In genomic region chr15:22786868-22787698, GRCh38 we compare ENCODE assay signal across 8 cellular contexts. TPM values are rescaled to one million over a fixed set of nuclear protein-coding genes. Genes with fewer than 3 reads are reported as not detected.
DNase-seq lines count a peak whose midpoint lies in the region; ATAC-seq and TF ChIP-seq lines count a peak whose summit lies in the region.

No MANE protein-coding gene starts in this region.

- H3K9me3 ChIP-seq in Panc1 (ENCODE audit: control insufficient read depth, insufficient read depth, low read depth, low read length) (no peaks in the 10 kb centered on the region), spleen (peaks cover 6 to 14% (median 12%) of the 10 kb centered on the region in 8 donors)

- peaks cover 9% of the 10 kb centered on the region for H3K4me1 Mint-ChIP-seq in activated naive CD4-positive, alpha-beta T cell treated with anti-CD3 and anti-CD28 coated beads for 36 hours (ENCODE audit: low read depth)
- no peaks in the 10 kb centered on the region for H3K4me1 Mint-ChIP-seq in MCF 10A (ENCODE audit: insufficient read depth, unreplicated experiment)

- H3K4me3 Mint-ChIP-seq in activated naive CD4-positive, alpha-beta T cell treated with anti-CD3 and anti-CD28 coated beads for 36 hours, result peak overlapping the region; percentile 71
- H3K4me3 Mint-ChIP-seq in MCF 10A (ENCODE audit: unreplicated experiment), result peak overlapping the region; percentile 84

- no peaks in the 10 kb centered on the region for H3K27me3 Mint-ChIP-seq in activated naive CD4-positive, alpha-beta T cell treated with anti-CD3 and anti-CD28 coated beads for 36 hours (ENCODE audit: low read depth)
- H3K27me3 Mint-ChIP-seq in MCF 10A (ENCODE audit: insufficient read depth, unreplicated experiment), result no peaks in the 10 kb centered on the region

- H3K4me1 ChIP-seq in Panc1 (ENCODE audit: control insufficient read depth, insufficient read depth, low read length), result peaks cover 16% of the 10 kb centered on the region
- H3K4me1 ChIP-seq in spleen, result peaks cover 0 to 43% (median 21%) of the 10 kb centered on the region in 6 donors

- in situ Hi-C loops in Panc1 (cut with HindIII; ENCODE audit: low pct_unique_long_range_greater_than_20kb, low sequenced_read_pairs), result no loop called here

- peak; percentile 35 for ATAC-seq in HG02885 (IDR thresholded peaks at IDR 0.05; ENCODE audit: poor library complexity, unreplicated experiment)
- peak; percentile 62 for ATAC-seq in Panc1

- TF ChIP-seq CTCF in Panc1 (IDR thresholded peaks at IDR 0.05) (no peak), MCF 10A (IDR thresholded peaks at IDR 0.05; ENCODE audit: unreplicated experiment) (no peak), spleen (IDR thresholded peaks at IDR 0.05 in 8 of 11, conservative IDR thresholded peaks at IDR 0.05 in 3 of 11) (no peak)

- H3K36me3 Mint-ChIP-seq in activated naive CD4-positive, alpha-beta T cell treated with anti-CD3 and anti-CD28 coated beads for 36 hours (ENCODE audit: low read depth), result peaks cover 3% of the 10 kb centered on the region
- peaks cover 4% of the 10 kb centered on the region for H3K36me3 Mint-ChIP-seq in MCF 10A (ENCODE audit: insufficient read depth, unreplicated experiment)

- intact Hi-C loops in activated naive CD4-positive, alpha-beta T cell treated with anti-CD3 and anti-CD28 coated beads for 36 hours (cut with micrococcal nuclease), result loop anchor here (5.0 kb wide), 2 partner anchors 190 to 250 kb away; partner anchors contain the start of gene TUBGCP5
- intact Hi-C loops in Panc1 (cut with micrococcal nuclease; ENCODE audit: unreplicated experiment) (no loop called here), MCF 10A (cut with micrococcal nuclease) (loop anchor here (5.0 kb wide), 1 partner anchor 50 kb away; the partner anchor contains the start of gene NIPA2), spleen (cut with DNase I; ENCODE audit: low total_unique reads) (loop anchor here (5.0 kb wide), 1 partner anchor 50 kb away; the partner anchor contains the start of gene NIPA2)

- H3K9me3 Mint-ChIP-seq in activated naive CD4-positive, alpha-beta T cell treated with anti-CD3 and anti-CD28 coated beads for 36 hours, result peaks cover 3% of the 10 kb centered on the region
- H3K9me3 Mint-ChIP-seq in MCF 10A (ENCODE audit: unreplicated experiment), result no peaks in the 10 kb centered on the region

- no TSS peak for BruUV-seq in Panc1 (replicated peaks; lab: Mats Ljungman, UMichigan)
- BruUV-seq in MCF 10A (replicated peaks; lab: Mats Ljungman, UMichigan), result no TSS peak

- TF ChIP-seq POLR2A in spleen (IDR thresholded peaks at IDR 0.05), result no peak

- no peaks in the 10 kb centered on the region for H3K36me3 ChIP-seq in Panc1 (ENCODE audit: control insufficient read depth, insufficient read depth, low read length)
- H3K36me3 ChIP-seq in spleen, result peaks cover 0 to 6% (median 0%) of the 10 kb centered on the region in 6 donors

- H3K4me3 ChIP-seq in Panc1 (ENCODE audit: low read depth in 2 of 2, low read length in 2 of 2) (peak overlapping the region; percentile 63 to 72), spleen (peak overlapping the region; percentile 60 to 93 (median 78))

- POLR2A ChIA-PET in Panc1 (lab: Charles Lee), result no interaction called here
- POLR2A ChIA-PET in MCF 10A (lab: Yijun Ruan, JAX), result interaction anchor here (1.1 to 1.2 kb wide), 2 partner anchors 14 to 53 kb away, joined by 3 to 8 read pairs; no protein-coding TSS in a partner anchor

- H3K27ac Mint-ChIP-seq in activated naive CD4-positive, alpha-beta T cell treated with anti-CD3 and anti-CD28 coated beads for 36 hours, result no peak overlapping the region
- H3K27ac Mint-ChIP-seq in MCF 10A (ENCODE audit: low read depth, unreplicated experiment), result no peak overlapping the region

- DNase-seq in activated naive CD4-positive, alpha-beta T cell treated with anti-CD3 and anti-CD28 coated beads for 36 hours, result peak; percentile 15
- DNase-seq in activated naive CD4-positive, alpha-beta T cell treated with Interleukin-2 at 50 U/mL for 16 hours, result no peak
- DNase-seq in Panc1 (ENCODE audit: low read depth, low spot score), result no peak
- DNase-seq in MCF 10A (ENCODE audit: unreplicated experiment), result peak; percentile 28
- peak; percentile 49 for DNase-seq in iris pigment epithelial cell (ENCODE audit: low read depth)
- peak; percentile 80 for DNase-seq in spleen
- DNase-seq in middle frontal gyrus (ENCODE audit: extremely low spot score, low spot score), result no peak

- no peaks in the 10 kb centered on the region for H3K27me3 ChIP-seq in Panc1 (ENCODE audit: control insufficient read depth, insufficient read depth, low read length)
- H3K27me3 ChIP-seq in spleen (replicated peaks in 1 of 7), result peaks cover 0 to 7% (median 0%) of the 10 kb centered on the region in 7 donors

- H3K27ac ChIP-seq in Panc1 (ENCODE audit: low read length), result peak overlapping the region; percentile 84
- peak overlapping the region; percentile 41 to 93 (median 84) for H3K27ac ChIP-seq in spleen

- CTCF ChIA-PET in activated naive CD4-positive, alpha-beta T cell treated with anti-CD3 and anti-CD28 coated beads for 36 hours (lab: Charles Lee), result no interaction called here
- CTCF ChIA-PET in Panc1 (lab: Charles Lee) (no interaction called here), MCF 10A (lab: Yijun Ruan, JAX) (interaction anchor here (1.3 kb wide), 1 partner anchor 14 kb away, joined by 3 read pairs; no protein-coding TSS in a partner anchor)

- WGBS in spleen, 5 donors, result 5 to 13% (median 8%) methylated on average over 13 to 83 of the region's 83 CpGs

RNA-seq across cellular contexts. Expression of gene NIPA1, which starts 0.6 kb away (rescaled TPM):
- total RNA-seq in activated naive CD4-positive, alpha-beta T cell treated with anti-CD3 and anti-CD28 coated beads for 36 hours, result 1 to 10 TPM; 3.1 to 3.2 TPM
- total RNA-seq in Panc1 (2021; ENCODE audit: unreplicated experiment) (93.2 TPM), MCF 10A (2022) (18.6 and 18.8 TPM in 2 replicates), spleen (10 to 100 TPM in 6 of 7 donors, 1 to 10 TPM in 1; 8.5 to 17.5 (median 12.8) TPM)
- polyA plus RNA-seq in Panc1 (2012; ENCODE audit: insufficient read length), result 69.8 TPM
- polyA plus RNA-seq in spleen, result 1 to 10 TPM; 2.5 to 4.4 (median 3.0) TPM

RNA-seq across cellular contexts. Expression of gene NIPA2, which starts 51.4 kb away (rescaled TPM):
- 10 to 100 TPM; 47.0 to 47.9 TPM for total RNA-seq in activated naive CD4-positive, alpha-beta T cell treated with anti-CD3 and anti-CD28 coated beads for 36 hours
- 94.8 TPM for total RNA-seq in Panc1 (2021; ENCODE audit: unreplicated experiment)
- 83.6 TPM for polyA plus RNA-seq in Panc1 (2012; ENCODE audit: insufficient read length)
- 50.4 and 51.9 TPM in 2 replicates for total RNA-seq in MCF 10A (2022)
- 10 to 100 TPM; 46.1 to 91.4 (median 61.0) TPM for total RNA-seq in spleen
- 10 to 100 TPM; 18.4 to 23.1 (median 20.2) TPM for polyA plus RNA-seq in spleen

Comparison
In these comparisons a context has a peak if more than half of its experiments do, and no peak if none do; other contexts are left out.
1. DNase-seq: peak in activated naive CD4-positive, alpha-beta T cell treated with anti-CD3 and anti-CD28 coated beads for 36 hours (single experiment), MCF 10A (single experiment), iris pigment epithelial cell (single experiment) and spleen (single experiment); none in activated naive CD4-positive, alpha-beta T cell treated with Interleukin-2 at 50 U/mL for 16 hours (single experiment), Panc1 (single experiment) and middle frontal gyrus (single experiment).